10 cellular contexts compared by ENCODE assay signal in the genomic region with DNA sequence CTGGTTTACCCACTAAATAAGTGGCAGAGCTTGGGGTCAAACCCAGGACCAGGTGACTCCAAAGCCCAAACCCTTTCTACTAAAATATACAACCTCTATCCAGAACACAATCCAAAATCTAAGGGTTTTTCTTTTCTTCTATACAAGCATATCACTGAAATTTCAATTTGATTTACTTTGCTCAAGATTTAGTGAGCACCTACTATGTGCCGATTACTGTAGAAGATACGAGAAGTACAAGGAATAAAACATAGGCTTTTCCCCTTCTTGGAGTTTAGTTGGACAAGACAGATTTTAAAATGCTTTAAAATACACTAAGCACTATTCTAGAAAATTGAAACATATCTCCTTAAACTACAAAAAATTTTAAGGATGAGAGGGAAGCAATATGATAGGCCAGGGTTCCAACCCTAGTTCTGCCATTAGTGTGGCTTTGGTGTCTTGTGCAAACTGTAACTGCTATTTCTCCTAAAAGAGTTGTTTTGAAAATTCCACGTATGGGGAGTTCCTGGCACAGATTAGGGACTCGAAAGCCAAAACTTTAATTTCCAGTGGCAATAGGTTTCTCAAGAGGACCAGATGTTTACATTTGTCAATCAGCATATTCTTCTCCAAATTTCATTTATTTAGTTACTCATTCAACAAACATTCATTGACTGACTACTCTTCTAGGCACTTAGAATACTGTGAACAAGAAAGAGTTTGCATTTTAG. TPM values are rescaled to one million over a fixed set of nuclear protein-coding genes. Genes with fewer than 3 reads are reported as not detected.
DNase-seq lines count a peak whose midpoint lies in the region; ATAC-seq, FAIRE-seq and TF ChIP-seq lines count a peak whose summit lies in the region.
"Had no signal": no experiment of that assay in that cellular context is flagged by ENCODE, and none has a peak within 500 bp of the region (broad histone marks: within the 10 kb centered on the region; RNA-seq: fewer than 3 reads in every experiment).

No MANE protein-coding gene starts in this region.

- no peaks in the 10 kb centered on the region for H3K27me3 Mint-ChIP-seq in mesothelial cell of epicardium (ENCODE audit: low read depth)

- 71% methylated on average over 4 of the region's 4 CpGs for WGBS in esophagus muscularis mucosa
- WGBS in small intestine, 3 donors, result 78 to 89% (median 83%) methylated on average over 4 of the region's 4 CpGs

- H3K27me3 ChIP-seq in esophagus muscularis mucosa (no peaks in the 10 kb centered on the region), small intestine (ENCODE audit: control insufficient read depth in 2 of 2, insufficient read depth in 2 of 2, low read length in 2 of 2) (no peaks in the 10 kb centered on the region)

- H3K9me3 Mint-ChIP-seq in mesothelial cell of epicardium, result no peaks in the 10 kb centered on the region

- intact Hi-C loops in OCI-LY7 (cut with micrococcal nuclease; ENCODE audit: unreplicated experiment) (loop anchor here (5.0 to 10.0 kb wide), 3 partner anchors 124 to 863 kb away; no protein-coding TSS in a partner anchor), esophagus muscularis mucosa (cut with DNase I) (loop anchor here (5.0 kb wide), 1 partner anchor 1184 kb away; a partner anchor contains a TSS)

- H3K4me3 Mint-ChIP-seq in mesothelial cell of epicardium, result no peak overlapping the region

- no peak overlapping the region for H3K27ac Mint-ChIP-seq in mesothelial cell of epicardium

- H3K4me1 Mint-ChIP-seq in mesothelial cell of epicardium, result peaks cover 36% of the 10 kb centered on the region

- ATAC-seq in GM19455 (IDR thresholded peaks at IDR 0.05; ENCODE audit: unreplicated experiment), result no peak

- H3K4me1 ChIP-seq in OCI-LY7 (ENCODE audit: insufficient read depth, low read length, poor library complexity, severe bottlenecking) (peaks cover 38% of the 10 kb centered on the region), esophagus muscularis mucosa (peaks cover 36 to 75% (median 59%) of the 10 kb centered on the region in 4 donors), small intestine (ENCODE audit: control insufficient read depth in 2 of 2, insufficient read depth in 1 of 2, low read depth in 1 of 2, low read length in 1 of 2) (peaks cover 6 to 26% of the 10 kb centered on the region in 2 donors)

- H3K27ac ChIP-seq in OCI-LY7 (ENCODE audit: low read depth, low read length, poor library complexity, severe bottlenecking) (no peak overlapping the region), esophagus muscularis mucosa (replicated peaks in 1 of 4) (peak overlapping the region; percentile 90 to 97 (median 93)), small intestine (ENCODE audit: low read depth in 1 of 2, low read length in 1 of 2) (peak overlapping the region in 1 of 2 donors; percentile 28)

- peak; percentile 52 for DNase-seq in GM03348 (ENCODE audit: low spot score)
- DNase-seq in OCI-LY7 (ENCODE audit: low spot score), result no peak
- DNase-seq in esophagus muscularis mucosa (ENCODE audit: extremely low spot score), result no peak
- DNase-seq in skeletal muscle cell (ENCODE audit: low read depth), result peak; percentile 64
- DNase-seq in mesothelial cell of epicardium (ENCODE audit: low spot score in 2 of 2, unreplicated experiment in 2 of 2), result no peak
- DNase-seq in NCI-H69 (lab: John Stamatoyannopoulos, UW), result no peak
- DNase-seq in small intestine, result no peak
- DNase-seq: activated T-cell treated with anti-CD3 and anti-CD28 coated beads, Interleukin-2, amount 50 U/mL, for 48 hours; NCI-H1436 treated with DMSO at 0.1 percent for 48 hours had no signal

- no peaks in the 10 kb centered on the region for H3K9me2 ChIP-seq in OCI-LY7 (ENCODE audit: insufficient read depth, low read length)

- H3K36me3 ChIP-seq in OCI-LY7 (ENCODE audit: insufficient read depth, low read length), result peaks cover 16% of the 10 kb centered on the region
- peaks cover 0 to 11% (median 8%) of the 10 kb centered on the region in 4 donors for H3K36me3 ChIP-seq in esophagus muscularis mucosa
- peaks cover 0 to 2% of the 10 kb centered on the region in 2 donors for H3K36me3 ChIP-seq in small intestine (ENCODE audit: control insufficient read depth in 2 of 2, insufficient read depth in 2 of 2, low read length in 2 of 2)

- peaks cover 9% of the 10 kb centered on the region for H3K36me3 Mint-ChIP-seq in mesothelial cell of epicardium

- H3K4me2 ChIP-seq in OCI-LY7 (ENCODE audit: low read length), result peak overlapping the region; percentile 100

- TF ChIP-seq CTCF in OCI-LY7 (conservative IDR thresholded peaks at IDR 0.05; ENCODE audit: low read length) (no peak), esophagus muscularis mucosa (IDR thresholded peaks at IDR 0.05) (no peak), mesothelial cell of epicardium (IDR thresholded peaks at IDR 0.05; ENCODE audit: unreplicated experiment) (no peak)

- peaks cover 10% of the 10 kb centered on the region for H4K20me1 ChIP-seq in OCI-LY7 (ENCODE audit: insufficient read depth, low read length)

- TF ChIP-seq POLR2A in esophagus muscularis mucosa (IDR thresholded peaks at IDR 0.05; ENCODE audit: low read depth), result no peak

- peaks cover 35% of the 10 kb centered on the region; the same call in 1 of the 2 replicates for H3K79me2 ChIP-seq in OCI-LY7 (ENCODE audit: insufficient read depth, low read depth, low read length)

- TF ChIP-seq EP300 in esophagus muscularis mucosa (IDR thresholded peaks at IDR 0.05), result no peak

- no peak overlapping the region for H2AFZ ChIP-seq in OCI-LY7 (ENCODE audit: low read length)

- H3K4me3 ChIP-seq in OCI-LY7 (ENCODE audit: low read depth, low read length, poor library complexity, severe bottlenecking) (peak overlapping the region; percentile 87), esophagus muscularis mucosa (peak overlapping the region in 2 of 4 donors; percentile 72 to 82), skeletal muscle cell (ENCODE audit: low read depth, low read length) (peak overlapping the region; percentile 81), small intestine (ENCODE audit: low read depth in 1 of 2, low read length in 2 of 2) (no peak overlapping the region)

- CTCF ChIA-PET in OCI-LY7 (lab: Charles Lee; ENCODE audit: unreplicated experiment), result no interaction called here

- H3K9me3 ChIP-seq in OCI-LY7 (ENCODE audit: low read length), result no peaks in the 10 kb centered on the region
- H3K9me3 ChIP-seq in esophagus muscularis mucosa, result no peaks in the 10 kb centered on the region
- no peaks in the 10 kb centered on the region for H3K9me3 ChIP-seq in small intestine (ENCODE audit: control insufficient read depth, low read depth)

- POLR2A ChIA-PET in OCI-LY7 (lab: Charles Lee), result no interaction called here

- no TSS peak for BruUV-seq in OCI-LY7 (replicated peaks; lab: Mats Ljungman, UMichigan)

- FAIRE-seq in small intestine (lab: Jason Lieb, UNC), result no peak

RNA-seq across cellular contexts. Expression of a gene that starts 2.6 kb away (rescaled TPM):
- total RNA-seq in OCI-LY7 (2014; rRNA removed; shearing (Covaris generic)), result 43.2 and 43.5 TPM in 2 replicates
- total RNA-seq in OCI-LY7 (2022) (36.6 TPM in 2 replicates), esophagus muscularis mucosa (10 to 100 TPM; 20.2 to 32.2 (median 26.0) TPM), mesothelial cell of epicardium (27.6 to 31.9 TPM (median 27.9 TPM) in 3 replicates)
- polyA plus RNA-seq in small intestine, result 10 to 100 TPM in 1 of 3 donors, 1 to 10 TPM in 2; 7.5 to 21.2 (median 9.5) TPM

RNA-seq across cellular contexts. Expression of a gene that starts 2.8 kb away (rescaled TPM):
- 19.7 and 24.9 TPM in 2 replicates for total RNA-seq in OCI-LY7 (2014; rRNA removed; shearing (Covaris generic))
- total RNA-seq in OCI-LY7 (2022) (21.1 and 26.4 TPM in 2 replicates), esophagus muscularis mucosa (10 to 100 TPM; 23.3 to 27.8 (median 26.3) TPM), mesothelial cell of epicardium (32.6 to 37.8 TPM (median 34.3 TPM) in 3 replicates)
- 10 to 100 TPM; 12.7 to 29.2 (median 16.2) TPM for polyA plus RNA-seq in small intestine

RNA-seq across cellular contexts. Expression of a gene that starts 16.4 kb away (rescaled TPM):
- total RNA-seq in OCI-LY7 (2014; rRNA removed; shearing (Covaris generic)), result 4.8 and 6.5 TPM in 2 replicates
- 10.7 and 10.9 TPM in 2 replicates for total RNA-seq in OCI-LY7 (2022)
- total RNA-seq in esophagus muscularis mucosa, result 1 to 10 TPM; 4.3 to 9.1 (median 6.4) TPM
- total RNA-seq in mesothelial cell of epicardium, result 3.7 to 4.2 TPM (median 3.8 TPM) in 3 replicates
- polyA plus RNA-seq in small intestine, result under 1 TPM in 2 of 3 donors, not detected in 1; 0.22 to 0.39 TPM

Comparison
In these comparisons a context has a peak if more than half of its experiments do, and no peak if none do; other contexts are left out.
1. DNase-seq: peak in GM03348 (single experiment) and skeletal muscle cell (single experiment); none in OCI-LY7 (single experiment), esophagus muscularis mucosa (single experiment), mesothelial cell of epicardium (0 of 2), NCI-H69 (single experiment) and small intestine (single experiment).
2. H3K4me3 ChIP-seq: peak in OCI-LY7 (single experiment) and skeletal muscle cell (single experiment); none in small intestine (0 of 2).